In the genomic region with DNA sequence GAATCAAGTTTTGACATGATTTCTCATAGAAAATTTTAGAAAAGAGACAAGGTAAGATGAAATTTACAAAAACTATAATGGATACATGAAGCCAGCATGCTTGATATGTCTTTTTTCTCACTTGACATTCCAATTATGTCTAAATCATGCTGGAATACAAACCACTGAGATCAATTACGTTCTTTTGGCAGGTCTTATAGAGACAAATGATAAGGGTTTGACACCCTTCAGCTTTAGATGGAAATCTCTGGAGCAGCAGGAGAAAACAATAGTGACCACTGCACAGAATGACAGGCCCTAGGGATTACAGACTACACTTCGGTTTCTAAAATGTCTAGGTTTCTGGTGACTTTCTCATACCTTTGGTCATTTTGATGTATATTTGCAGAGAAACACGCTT, we compare ENCODE assay signal across 8 cellular contexts.
"Had no signal": no experiment of that assay in that cellular context is flagged by ENCODE, and none has a peak within 500 bp of the region (broad histone marks: within the 10 kb centered on the region; RNA-seq: fewer than 3 reads in every experiment).

No MANE protein-coding gene starts in this region.

- ATAC-seq: HepG2 had no signal

- H3K27ac ChIP-seq: GM23248, HL-60, KMS-11 had no signal

- H3K4me3 ChIP-seq: GM23248 had no signal

- H3K9ac ChIP-seq: GM23248, KMS-11 had no signal

- DNase-seq: GM23248, GOT3, H9, HCEC 1CT, KBM-7 had no signal

- H3K4me2 ChIP-seq: KMS-11 had no signal

- H2AFZ ChIP-seq: GM23248 had no signal
